Comparison of ENCODE assay signal across 8 cellular contexts in genomic region chr12:98594050-98594853, GRCh38. TPM values are rescaled to one million over a fixed set of nuclear protein-coding genes. Genes with fewer than 3 reads are reported as not detected.
DNase-seq lines count a peak whose midpoint lies in the region; ATAC-seq and TF ChIP-seq lines count a peak whose summit lies in the region.

No MANE protein-coding gene starts in this region.

- peaks cover 14 to 40% (median 22%) of the 10 kb centered on the region in 4 donors for H3K36me3 ChIP-seq in esophagus muscularis mucosa

- POLR2A ChIA-PET in naive thymus-derived CD8-positive, alpha-beta T cell (lab: Charles Lee): interaction anchor here (0.8 to 4.3 kb wide), 20 partner anchors 8 to 104 kb away, joined by 3 to 47 read pairs (median 4); partner anchors contain the start of genes APAF1, IKBIP and TMPO

- H3K4me1 ChIP-seq in esophagus muscularis mucosa: peaks cover 28 to 39% (median 37%) of the 10 kb centered on the region in 4 donors

- no peaks in the 10 kb centered on the region for H3K9me3 ChIP-seq in esophagus muscularis mucosa

- no peaks in the 10 kb centered on the region for H3K27me3 ChIP-seq in esophagus muscularis mucosa

- peak overlapping the region; percentile 71 to 92 (median 84) for H3K4me3 ChIP-seq in esophagus muscularis mucosa

- H3K27ac ChIP-seq in esophagus muscularis mucosa (replicated peaks in 1 of 4): peak overlapping the region; percentile 94 to 99 (median 96)

- ATAC-seq in HG03097 (IDR thresholded peaks at IDR 0.05; ENCODE audit: low FRiP score, unreplicated experiment): peak; percentile 6
- ATAC-seq in naive thymus-derived CD8-positive, alpha-beta T cell: peak in 1 of 2 donors; percentile 5
- ATAC-seq in GM21390 (IDR thresholded peaks at IDR 0.05; ENCODE audit: unreplicated experiment): no peak

- no peak for TF ChIP-seq POLR2A in esophagus muscularis mucosa (IDR thresholded peaks at IDR 0.05; ENCODE audit: low read depth)

- H3K27ac Mint-ChIP-seq in naive thymus-derived CD8-positive, alpha-beta T cell: peak overlapping the region; percentile 95 to 100 (median 99)

- H3K9me3 Mint-ChIP-seq in naive thymus-derived CD8-positive, alpha-beta T cell: no peaks in the 10 kb centered on the region

- WGBS in esophagus muscularis mucosa: 0% methylated on average over 15 of the region's 36 CpGs

- TF ChIP-seq CTCF in esophagus muscularis mucosa (IDR thresholded peaks at IDR 0.05): no peak

- no peaks in the 10 kb centered on the region for H3K27me3 Mint-ChIP-seq in naive thymus-derived CD8-positive, alpha-beta T cell

- no peak for TF ChIP-seq EP300 in esophagus muscularis mucosa (IDR thresholded peaks at IDR 0.05)

- peaks cover 11 to 39% (median 36%) of the 10 kb centered on the region in 4 donors for H3K4me1 Mint-ChIP-seq in naive thymus-derived CD8-positive, alpha-beta T cell

- H3K36me3 Mint-ChIP-seq in naive thymus-derived CD8-positive, alpha-beta T cell: peaks cover 0 to 36% (median 8%) of the 10 kb centered on the region in 3 donors

- DNase-seq in NCI-H1417 (lab: John Stamatoyannopoulos, UW) (peak in 2 of 3 experiments; percentile 70 to 73), NCI-H1417 treated with DMSO at 0.1 percent for 48 hours (lab: John Stamatoyannopoulos, UW) (no peak), UCSD-AML1 (lab: John Stamatoyannopoulos, UW; ENCODE audit: unreplicated experiment) (peak; percentile 42), esophagus muscularis mucosa (ENCODE audit: extremely low spot score) (no peak), 8988T (no peak)
- DNase-seq in naive thymus-derived CD8-positive, alpha-beta T cell: peak in 1 of 10 donors; percentile 22

- intact Hi-C loops in esophagus muscularis mucosa (cut with DNase I): no loop called here

- peak overlapping the region; percentile 90 to 99 (median 97) for H3K4me3 Mint-ChIP-seq in naive thymus-derived CD8-positive, alpha-beta T cell

RNA-seq across cellular contexts. Expression of gene SLC25A3, which starts 0.8 kb away (rescaled TPM):
- total RNA-seq in esophagus muscularis mucosa: 100 to 1,000 TPM; 505 to 652 (median 520) TPM
- 100 to 1,000 TPM; 322 to 334 TPM for total RNA-seq in naive thymus-derived CD8-positive, alpha-beta T cell
- polyA plus RNA-seq in naive thymus-derived CD8-positive, alpha-beta T cell: 100 to 1,000 TPM; 260 to 332 (median 283) TPM

RNA-seq across cellular contexts. Expression of gene IKBIP, which starts 50.3 kb away (rescaled TPM):
- total RNA-seq in esophagus muscularis mucosa: 10 to 100 TPM in 2 of 4 donors, 1 to 10 TPM in 2; 4.2 to 14.0 (median 10.2) TPM
- 1 to 10 TPM; 8.5 to 9.9 TPM for total RNA-seq in naive thymus-derived CD8-positive, alpha-beta T cell
- polyA plus RNA-seq in naive thymus-derived CD8-positive, alpha-beta T cell: 1 to 10 TPM; 4.9 to 7.2 (median 5.0) TPM

RNA-seq across cellular contexts. Expression of gene APAF1, which starts 50.8 kb away (rescaled TPM):
- total RNA-seq in esophagus muscularis mucosa: 10 to 100 TPM in 2 of 4 donors, 1 to 10 TPM in 2; 9.1 to 10.9 (median 10.0) TPM
- 10 to 100 TPM; 22.2 to 26.1 TPM for total RNA-seq in naive thymus-derived CD8-positive, alpha-beta T cell
- polyA plus RNA-seq in naive thymus-derived CD8-positive, alpha-beta T cell: 1 to 10 TPM; 5.2 to 9.5 (median 5.3) TPM

Comparison
In these comparisons a context has a peak if more than half of its experiments do, and no peak if none do; other contexts are left out.
1. DNase-seq: peak in NCI-H1417 (2 of 3) and UCSD-AML1 (single experiment); none in NCI-H1417 treated with DMSO at 0.1 percent for 48 hours (single experiment), esophagus muscularis mucosa (single experiment) and 8988T (single experiment).